ENCODE assay signal across 11 cellular contexts in genomic region chr6:30763155-30763617, GRCh38. TPM values are rescaled to one million over a fixed set of nuclear protein-coding genes. Genes with fewer than 3 reads are reported as not detected.
A peak's percentile ranks its signal among the peaks of the same experiment; 100 is the strongest.
DNase-seq lines count a peak whose midpoint lies in the region; ATAC-seq and TF ChIP-seq lines count a peak whose summit lies in the region.
"Had no signal": no experiment of that assay in that cellular context is flagged by ENCODE, and none has a peak within 500 bp of the region (broad histone marks: within the 10 kb centered on the region; RNA-seq: fewer than 3 reads in every experiment).

No MANE protein-coding gene starts in this region.

- no peak for TF ChIP-seq CTCF in heart right ventricle (IDR thresholded peaks at IDR 0.05)
- no peak for TF ChIP-seq CTCF in transverse colon (IDR thresholded peaks at IDR 0.05)
- no peak for TF ChIP-seq CTCF in GM10248 (IDR thresholded peaks at IDR 0.05; ENCODE audit: control extremely low read depth, extremely low read depth, low read depth, missing control alignments)

- no peak for ATAC-seq in heart right ventricle
- ATAC-seq in activated naive CD8-positive, alpha-beta T cell treated with anti-CD3 and anti-CD28 coated beads, Interleukin-2, amount 50 U/mL, for 24 hours: no peak
- ATAC-seq: stimulated activated naive B cell treated with anti-CD40 and anti-IgM and Interleukin-4, amounts not matched to agents 10 μg/mL and 1 μg/mL and 100 μg/mL, for 72 hours had no signal

- peak overlapping the region; percentile 95 for H4K8ac ChIP-seq in mesenchymal stem cell (ENCODE audit: low read length)

- H2AK5ac ChIP-seq in mesenchymal stem cell (ENCODE audit: low read length, severe bottlenecking): peak overlapping the region; percentile 98

- H3K4me3 Mint-ChIP-seq in activated naive CD8-positive, alpha-beta T cell treated with anti-CD3 and anti-CD28 coated beads, Interleukin-2, amount 50 U/mL, for 24 hours: no peak overlapping the region

- intact Hi-C loops in heart right ventricle (cut with DNase I): no loop called here
- intact Hi-C loops in cardiac septum (cut with DNase I): no loop called here
- intact Hi-C loops in transverse colon (cut with DNase I; ENCODE audit: low total_unique reads): no loop called here

- no peaks in the 10 kb centered on the region for H3K27me3 Mint-ChIP-seq in activated naive CD8-positive, alpha-beta T cell treated with anti-CD3 and anti-CD28 coated beads, Interleukin-2, amount 50 U/mL, for 24 hours

- H3K23ac ChIP-seq in mesenchymal stem cell (ENCODE audit: low read length in 2 of 2): no peak overlapping the region

- H3K4me1 Mint-ChIP-seq in activated naive CD8-positive, alpha-beta T cell treated with anti-CD3 and anti-CD28 coated beads, Interleukin-2, amount 50 U/mL, for 24 hours: peaks cover 76% of the 10 kb centered on the region

- no peak for TF ChIP-seq POLR2A in transverse colon (IDR thresholded peaks at IDR 0.05)

- H3K27me3 ChIP-seq in heart right ventricle (no peaks in the 10 kb centered on the region), mesenchymal stem cell (ENCODE audit: control insufficient read depth in 1 of 2, insufficient read depth in 1 of 2, low read length in 2 of 2) (no peaks in the 10 kb centered on the region), transverse colon (no peaks in the 10 kb centered on the region)

- peak overlapping the region; percentile 19 for H3K4me2 ChIP-seq in mesenchymal stem cell (ENCODE audit: low read length, poor library complexity, severe bottlenecking)

- H3K18ac ChIP-seq in mesenchymal stem cell (ENCODE audit: low read depth in 1 of 2, low read length in 2 of 2): peak overlapping the region; percentile 73 to 83

- H3K9me3 ChIP-seq in heart right ventricle (no peaks in the 10 kb centered on the region), mesenchymal stem cell (ENCODE audit: control insufficient read depth, low read length) (no peaks in the 10 kb centered on the region), transverse colon (no peaks in the 10 kb centered on the region)

- H3K4me1 ChIP-seq in heart right ventricle (peaks cover 9 to 61% (median 33%) of the 10 kb centered on the region in 9 donors), mesenchymal stem cell (ENCODE audit: control insufficient read depth, insufficient read depth, low read depth, low read length) (peaks cover 17% of the 10 kb centered on the region), transverse colon (peaks cover 12 to 20% (median 14%) of the 10 kb centered on the region in 4 donors)

- no peak overlapping the region for H3K4me3 ChIP-seq in heart right ventricle
- no peak overlapping the region for H3K4me3 ChIP-seq in mesenchymal stem cell (ENCODE audit: insufficient read depth in 1 of 2, low read depth in 1 of 2, low read length in 2 of 2)
- H3K4me3 ChIP-seq in transverse colon: no peak overlapping the region

- peak overlapping the region in 6 of 10 donors; percentile 50 to 90 (median 83) for H3K27ac ChIP-seq in heart right ventricle
- peak overlapping the region; percentile 99 for H3K27ac ChIP-seq in mesenchymal stem cell (ENCODE audit: low read length, poor library complexity, severe bottlenecking)
- H3K27ac ChIP-seq in transverse colon: peak overlapping the region; percentile 5 to 64 (median 54)
- H3K27ac ChIP-seq in substantia nigra (ENCODE audit: low read depth, low read length, poor library complexity, severe bottlenecking): no peak overlapping the region

- no peak overlapping the region for H3K9ac ChIP-seq in mesenchymal stem cell (ENCODE audit: low read length)

- WGBS in heart right ventricle, 2 donors: 93 to 97% methylated on average over 1 of the region's 1 CpG
- 94% methylated on average over 1 of the region's 1 CpG for WGBS in mesenchymal stem cell
- WGBS in transverse colon (ENCODE audit: low coverage in 1 of 2), 2 donors: 53 to 60% methylated on average over 1 of the region's 1 CpG

- peaks cover 4% of the 10 kb centered on the region for H3K9me3 Mint-ChIP-seq in activated naive CD8-positive, alpha-beta T cell treated with anti-CD3 and anti-CD28 coated beads, Interleukin-2, amount 50 U/mL, for 24 hours
- H3K9me3 Mint-ChIP-seq: activated T-helper 2 cell treated with anti-CD3 and anti-CD28 coated beads, Interferon-gamma antibody, Interleukin-2, Interleukin-4, amounts not matched to agents 10 μg/mL and 5 μg/mL and 100 μg/mL, durations not matched to agents 14 hours and 24 hours and 36 hours; stimulated activated naive B cell treated with anti-CD40 and anti-IgM and Interleukin-4, amounts not matched to agents 10 μg/mL and 1 μg/mL and 100 μg/mL, for 72 hours had no signal

- CTCF ChIA-PET in GM10248 (lab: Yijun Ruan, JAX): interaction anchor here (0.7 to 1.4 kb wide), 4 partner anchors 14 to 324 kb away, joined by 3 to 4 read pairs (median 3); no protein-coding TSS in a partner anchor

- no peak overlapping the region for H4K91ac ChIP-seq in mesenchymal stem cell (ENCODE audit: low read length)

- peak overlapping the region; percentile 92 to 97 for H2BK12ac ChIP-seq in mesenchymal stem cell (ENCODE audit: low read length in 2 of 2)

- TF ChIP-seq EP300 in transverse colon (IDR thresholded peaks at IDR 0.05; ENCODE audit: low read depth): no peak

- H3K4ac ChIP-seq in mesenchymal stem cell (ENCODE audit: low read depth in 1 of 2, low read length in 2 of 2): peak overlapping the region; percentile 80 to 96

- peak overlapping the region; percentile 86 for H3K27ac Mint-ChIP-seq in activated naive CD8-positive, alpha-beta T cell treated with anti-CD3 and anti-CD28 coated beads, Interleukin-2, amount 50 U/mL, for 24 hours
- H3K27ac Mint-ChIP-seq: stimulated activated naive B cell treated with anti-CD40 and anti-IgM and Interleukin-4, amounts not matched to agents 10 μg/mL and 1 μg/mL and 100 μg/mL, for 72 hours had no signal

- DNase-seq in heart right ventricle: no peak
- DNase-seq in cardiac septum (ENCODE audit: low spot score): no peak
- no peak for DNase-seq in activated naive CD8-positive, alpha-beta T cell treated with anti-CD3 and anti-CD28 coated beads, Interleukin-2, amount 50 U/mL, for 24 hours
- DNase-seq in mesenchymal stem cell: no peak
- no peak for DNase-seq in transverse colon
- DNase-seq in C1 segment of cervical spinal cord (lab: John Stamatoyannopoulos, UW): no peak
- DNase-seq in GM10248 (ENCODE audit: extremely low spot score): no peak
- DNase-seq in substantia nigra (lab: John Stamatoyannopoulos, UW): no peak
- DNase-seq: NCI-H2029; stimulated activated naive B cell treated with anti-CD40 and anti-IgM and Interleukin-4, amounts not matched to agents 10 μg/mL and 1 μg/mL and 100 μg/mL, for 72 hours had no signal

- in situ Hi-C loops in transverse colon (cut with MboI; ENCODE audit: low pct_ligation_motif_present in 1 of 4, low pct_unique_long_range_greater_than_20kb in 1 of 4, low sequenced_read_pairs in 3 of 4): no loop called here

- peaks cover 2% of the 10 kb centered on the region for H3K36me3 Mint-ChIP-seq in activated naive CD8-positive, alpha-beta T cell treated with anti-CD3 and anti-CD28 coated beads, Interleukin-2, amount 50 U/mL, for 24 hours (ENCODE audit: low read depth)

- peaks cover 5% of the 10 kb centered on the region for H3K79me1 ChIP-seq in mesenchymal stem cell (replicated peaks; ENCODE audit: low read length, poor library complexity, severe bottlenecking)

- no peak overlapping the region for H3K14ac ChIP-seq in mesenchymal stem cell (ENCODE audit: low read length in 2 of 2)

- no peaks in the 10 kb centered on the region for H3K36me3 ChIP-seq in heart right ventricle
- H3K36me3 ChIP-seq in mesenchymal stem cell (ENCODE audit: control insufficient read depth in 1 of 2, insufficient read depth in 2 of 2, low read depth in 1 of 2, low read length in 2 of 2): no peaks in the 10 kb centered on the region
- H3K36me3 ChIP-seq in transverse colon: no peaks in the 10 kb centered on the region

- H2AFZ ChIP-seq in mesenchymal stem cell (ENCODE audit: low read depth, low read length): peak overlapping the region; percentile 20

- H2BK15ac ChIP-seq in mesenchymal stem cell (ENCODE audit: low read depth, poor library complexity, severe bottlenecking): no peak overlapping the region

- POLR2A ChIA-PET in GM10248 (lab: Yijun Ruan, JAX): interaction anchor here (0.7 kb wide), 2 partner anchors 147 to 860 kb away, joined by 3 to 4 read pairs; no protein-coding TSS in a partner anchor

- H2BK120ac ChIP-seq in mesenchymal stem cell (ENCODE audit: low read depth, low read length): peak overlapping the region; percentile 86

- peak overlapping the region; percentile 100 for H2BK5ac ChIP-seq in mesenchymal stem cell (ENCODE audit: low read depth, low read length, poor library complexity, severe bottlenecking)

RNA-seq across cellular contexts. Expression of gene IER3, which starts 18.8 kb away (rescaled TPM):
- total RNA-seq in heart right ventricle (100 to 1,000 TPM in 6 of 10 donors, 10 to 100 TPM in 4; 15.6 to 309 (median 115) TPM), cardiac septum (285 TPM), transverse colon (100 to 1,000 TPM in 1 of 4 donors, 10 to 100 TPM in 3; 21.1 to 100 (median 84.6) TPM)
- 10 to 100 TPM; 25.3 to 93.9 TPM for polyA plus RNA-seq in heart right ventricle
- polyA plus RNA-seq in mesenchymal stem cell (2013, experiment 1 of 2): 220 TPM
- 207 TPM for polyA plus RNA-seq in mesenchymal stem cell (2013, experiment 2 of 2)

RNA-seq across cellular contexts. Expression of gene FLOT1, which starts 20.7 kb away (rescaled TPM):
- total RNA-seq in heart right ventricle (100 to 1,000 TPM; 158 to 280 (median 184) TPM), cardiac septum (251 TPM), transverse colon (100 to 1,000 TPM; 123 to 146 (median 139) TPM)
- 100 to 1,000 TPM; 233 to 317 TPM for polyA plus RNA-seq in heart right ventricle
- polyA plus RNA-seq in mesenchymal stem cell (2013, experiment 1 of 2): 120 TPM
- 118 TPM for polyA plus RNA-seq in mesenchymal stem cell (2013, experiment 2 of 2)

RNA-seq across cellular contexts. Expression of gene TUBB, which starts 43.0 kb away (rescaled TPM):
- total RNA-seq in heart right ventricle (100 to 1,000 TPM; 144 to 437 (median 189) TPM), cardiac septum (215 TPM), transverse colon (100 to 1,000 TPM in 3 of 4 donors, 10 to 100 TPM in 1; 77.1 to 128 (median 106) TPM)
- 100 to 1,000 TPM; 156 to 440 TPM for polyA plus RNA-seq in heart right ventricle
- polyA plus RNA-seq in mesenchymal stem cell (2013, experiment 1 of 2): 839 TPM
- polyA plus RNA-seq in mesenchymal stem cell (2013, experiment 2 of 2): 819 TPM

RNA-seq across cellular contexts. Expression of gene MDC1, which starts 46.1 kb away (rescaled TPM):
- 10 to 100 TPM; 15.3 to 21.7 (median 19.5) TPM for total RNA-seq in heart right ventricle
- polyA plus RNA-seq in heart right ventricle: 10 to 100 TPM; 11.2 to 18.1 TPM
- 23.1 TPM for total RNA-seq in cardiac septum
- 9.8 TPM for polyA plus RNA-seq in mesenchymal stem cell (2013, experiment 1 of 2)
- 8.6 TPM for polyA plus RNA-seq in mesenchymal stem cell (2013, experiment 2 of 2)
- total RNA-seq in transverse colon: 10 to 100 TPM in 2 of 4 donors, 1 to 10 TPM in 2; 3.1 to 13.5 (median 9.7) TPM
